In genomic region chr10:71394926-71395562, GRCh38 we compare ENCODE assay signal across 17 cellular contexts. TPM values are rescaled to one million over a fixed set of nuclear protein-coding genes. Genes with fewer than 3 reads are reported as not detected.
"Had no signal": no experiment of that assay in that cellular context is flagged by ENCODE, and none has a peak within 500 bp of the region (broad histone marks: within the 10 kb centered on the region; RNA-seq: fewer than 3 reads in every experiment).

No MANE protein-coding gene starts in this region.

- H3K4me3 Mint-ChIP-seq: activated CD8-positive, alpha-beta T cell treated with anti-CD3 and anti-CD28 coated beads for 36 hours; activated T-helper 1 cell treated with anti-CD3 and anti-CD28 coated beads, Interleukin-12 subunit alpha, Interleukin-12 subunit beta, Interleukin-2, Interleukin-4 antibody, amounts not matched to agents 30 ng/mL and 10 ng/mL and 1 ng/mL, durations not matched to agents 14 hours and 24 hours and 36 hours; stimulated activated naive CD8-positive, alpha-beta T cell treated with anti-CD3 and anti-CD28 coated beads, Interleukin-15, Interleukin-2, amounts not matched to agents 100 ng/mL and 50 ng/mL, for 24 hours; T-helper 1 cell treated with Interleukin-12 subunit alpha and Interleukin-12 subunit beta and Interleukin-4 antibody, amounts not matched to agents 30 μg/mL and 1 μg/mL, for 36 hours had no signal

- H3K4me3 ChIP-seq: mucosa of descending colon, suprapubic skin, upper lobe of left lung had no signal

- H3K9me3 Mint-ChIP-seq: activated CD8-positive, alpha-beta T cell treated with anti-CD3 and anti-CD28 coated beads for 36 hours; activated T-helper 1 cell treated with anti-CD3 and anti-CD28 coated beads, Interleukin-12 subunit alpha, Interleukin-12 subunit beta, Interleukin-2, Interleukin-4 antibody, amounts not matched to agents 30 ng/mL and 10 ng/mL and 1 ng/mL, durations not matched to agents 14 hours and 24 hours and 36 hours; stimulated activated naive CD8-positive, alpha-beta T cell treated with anti-CD3 and anti-CD28 coated beads, Interleukin-15, Interleukin-2, amounts not matched to agents 100 ng/mL and 50 ng/mL, for 24 hours; T-helper 1 cell treated with Interleukin-12 subunit alpha and Interleukin-12 subunit beta and Interleukin-4 antibody, amounts not matched to agents 30 μg/mL and 1 μg/mL, for 36 hours; WTC11 had no signal

- DNase-seq: activated CD4-positive, alpha-beta T cell treated with anti-CD3 and anti-CD28 coated beads for 4 hours; activated CD8-positive, alpha-beta T cell treated with anti-CD3 and anti-CD28 coated beads for 36 hours; activated naive CD4-positive, alpha-beta T cell treated with Interleukin-2 at 50 U/mL for 16 hours; mucosa of descending colon; right cardiac atrium; small intestine had no signal

- H3K36me3 ChIP-seq: suprapubic skin, upper lobe of left lung had no signal

- ATAC-seq: activated CD8-positive, alpha-beta T cell treated with anti-CD3 and anti-CD28 coated beads for 36 hours; mucosa of descending colon; naive thymus-derived CD4-positive, alpha-beta T cell; right cardiac atrium had no signal

- H3K27ac Mint-ChIP-seq: activated CD8-positive, alpha-beta T cell treated with anti-CD3 and anti-CD28 coated beads for 36 hours; activated T-helper 1 cell treated with anti-CD3 and anti-CD28 coated beads, Interleukin-12 subunit alpha, Interleukin-12 subunit beta, Interleukin-2, Interleukin-4 antibody, amounts not matched to agents 30 ng/mL and 10 ng/mL and 1 ng/mL, durations not matched to agents 14 hours and 24 hours and 36 hours; naive thymus-derived CD4-positive, alpha-beta T cell; progenitor cell of endocrine pancreas; stimulated activated naive CD8-positive, alpha-beta T cell treated with anti-CD3 and anti-CD28 coated beads, Interleukin-15, Interleukin-2, amounts not matched to agents 100 ng/mL and 50 ng/mL, for 24 hours; T-helper 1 cell treated with Interleukin-12 subunit alpha and Interleukin-12 subunit beta and Interleukin-4 antibody, amounts not matched to agents 30 μg/mL and 1 μg/mL, for 36 hours; WTC11 had no signal

- H3K9me3 ChIP-seq: mucosa of descending colon, suprapubic skin, upper lobe of left lung had no signal

- H3K36me3 Mint-ChIP-seq: WTC11 had no signal

- H3K27ac ChIP-seq: suprapubic skin, upper lobe of left lung had no signal

RNA-seq across cellular contexts. Expression of gene CDH23, which starts 1.7 kb away (rescaled TPM):
- total RNA-seq: astrocyte, bronchial epithelial cell, chondrocyte had no signal
